ENCODE assay signal across 1 cellular context in the genomic region with DNA sequence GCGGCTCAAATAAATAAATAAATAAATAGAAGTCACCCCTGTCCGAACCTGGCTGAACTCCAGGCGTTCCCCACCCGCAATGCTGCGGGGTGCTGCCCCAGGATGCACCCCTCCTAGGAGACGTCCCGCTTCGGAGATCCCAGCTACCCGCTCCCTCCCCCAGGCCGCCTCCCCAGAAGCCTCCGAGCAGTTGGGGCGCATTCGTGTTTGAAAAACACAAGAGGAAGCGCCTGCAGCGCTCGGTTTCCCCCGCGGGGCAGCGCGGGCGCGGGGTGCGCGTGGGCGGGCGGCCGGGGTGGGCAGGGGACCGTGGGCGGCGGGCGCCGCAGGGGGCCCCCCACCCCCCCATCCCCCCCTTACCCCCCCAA.
TF ChIP-seq lines count a peak whose summit lies in the region.

No MANE protein-coding gene starts in this region.

TF ChIP-seq in GM12878, 131 proteins besides CTCF, POLR2A, EP300 and RAD21 (continued from another document):
- TF ChIP-seq ZBTB4 (CRISPR knock-in tag; IDR thresholded peaks at IDR 0.05) (no peak), SMARCA5 (IDR thresholded peaks at IDR 0.05) (no peak), EGR1 (IDR thresholded peaks at IDR 0.05; ENCODE audit: borderline replicate concordance in 1 of 2, low read depth in 2 of 2, low read length in 2 of 2) (peak in 1 of 2 experiments; percentile 88; a peak in 2 of 3 replicates), POLR2AphosphoS5 (IDR thresholded peaks at IDR 0.05; ENCODE audit: low read length) (no peak), HDGF (IDR thresholded peaks at IDR 0.05) (no peak), USF1 (IDR thresholded peaks at IDR 0.05; ENCODE audit: borderline replicate concordance, extremely low read length, insufficient read depth, low read depth, low read length) (no peak), ESRRA (IDR thresholded peaks at IDR 0.05; ENCODE audit: low read length) (no peak), FOS (IDR thresholded peaks at IDR 0.05; ENCODE audit: borderline replicate concordance, extremely low read depth, insufficient read length) (no peak), RUNX3 (IDR thresholded peaks at IDR 0.05; ENCODE audit: low read length) (0 out of 2 replicates have a peak, but pooled peaks have one; percentile 12), JUND (IDR thresholded peaks at IDR 0.05; ENCODE audit: low read depth, low read length) (no peak), BHLHE40 (IDR thresholded peaks at IDR 0.05; ENCODE audit: borderline replicate concordance in 1 of 2, low read depth in 2 of 2, low read length in 1 of 2) (0 out of 4 replicates have a peak, but pooled peaks of 1 of the 2 experiments have one; percentile 1), NR2C1 (IDR thresholded peaks at IDR 0.05) (no peak), ZBTB11 (CRISPR knock-in tag; IDR thresholded peaks at IDR 0.05) (no peak), HSF1 (IDR thresholded peaks at IDR 0.05; ENCODE audit: low read depth, low read length) (no peak), IKZF1 (conservative IDR thresholded peaks at IDR 0.05) (no peak)
- TF ChIP-seq, protein P1, sequence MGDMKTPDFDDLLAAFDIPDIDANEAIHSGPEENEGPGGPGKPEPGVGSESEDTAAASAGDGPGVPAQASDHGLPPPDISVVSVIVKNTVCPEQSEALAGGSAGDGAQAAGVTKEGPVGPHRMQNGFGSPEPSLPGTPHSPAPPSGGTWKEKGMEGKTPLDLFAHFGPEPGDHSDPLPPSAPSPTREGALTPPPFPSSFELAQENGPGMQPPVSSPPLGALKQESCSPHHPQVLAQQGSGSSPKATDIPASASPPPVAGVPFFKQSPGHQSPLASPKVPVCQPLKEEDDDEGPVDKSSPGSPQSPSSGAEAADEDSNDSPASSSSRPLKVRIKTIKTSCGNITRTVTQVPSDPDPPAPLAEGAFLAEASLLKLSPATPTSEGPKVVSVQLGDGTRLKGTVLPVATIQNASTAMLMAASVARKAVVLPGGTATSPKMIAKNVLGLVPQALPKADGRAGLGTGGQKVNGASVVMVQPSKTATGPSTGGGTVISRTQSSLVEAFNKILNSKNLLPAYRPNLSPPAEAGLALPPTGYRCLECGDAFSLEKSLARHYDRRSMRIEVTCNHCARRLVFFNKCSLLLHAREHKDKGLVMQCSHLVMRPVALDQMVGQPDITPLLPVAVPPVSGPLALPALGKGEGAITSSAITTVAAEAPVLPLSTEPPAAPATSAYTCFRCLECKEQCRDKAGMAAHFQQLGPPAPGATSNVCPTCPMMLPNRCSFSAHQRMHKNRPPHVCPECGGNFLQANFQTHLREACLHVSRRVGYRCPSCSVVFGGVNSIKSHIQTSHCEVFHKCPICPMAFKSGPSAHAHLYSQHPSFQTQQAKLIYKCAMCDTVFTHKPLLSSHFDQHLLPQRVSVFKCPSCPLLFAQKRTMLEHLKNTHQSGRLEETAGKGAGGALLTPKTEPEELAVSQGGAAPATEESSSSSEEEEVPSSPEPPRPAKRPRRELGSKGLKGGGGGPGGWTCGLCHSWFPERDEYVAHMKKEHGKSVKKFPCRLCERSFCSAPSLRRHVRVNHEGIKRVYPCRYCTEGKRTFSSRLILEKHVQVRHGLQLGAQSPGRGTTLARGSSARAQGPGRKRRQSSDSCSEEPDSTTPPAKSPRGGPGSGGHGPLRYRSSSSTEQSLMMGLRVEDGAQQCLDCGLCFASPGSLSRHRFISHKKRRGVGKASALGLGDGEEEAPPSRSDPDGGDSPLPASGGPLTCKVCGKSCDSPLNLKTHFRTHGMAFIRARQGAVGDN (IDR thresholded peaks at IDR 0.05) = no peak; the same call in 1 of the 2 replicates
TF ChIP-seq in GM12878: peak in this region for 3.
